Comparison of ENCODE assay signal across 11 cellular contexts in the genomic region with DNA sequence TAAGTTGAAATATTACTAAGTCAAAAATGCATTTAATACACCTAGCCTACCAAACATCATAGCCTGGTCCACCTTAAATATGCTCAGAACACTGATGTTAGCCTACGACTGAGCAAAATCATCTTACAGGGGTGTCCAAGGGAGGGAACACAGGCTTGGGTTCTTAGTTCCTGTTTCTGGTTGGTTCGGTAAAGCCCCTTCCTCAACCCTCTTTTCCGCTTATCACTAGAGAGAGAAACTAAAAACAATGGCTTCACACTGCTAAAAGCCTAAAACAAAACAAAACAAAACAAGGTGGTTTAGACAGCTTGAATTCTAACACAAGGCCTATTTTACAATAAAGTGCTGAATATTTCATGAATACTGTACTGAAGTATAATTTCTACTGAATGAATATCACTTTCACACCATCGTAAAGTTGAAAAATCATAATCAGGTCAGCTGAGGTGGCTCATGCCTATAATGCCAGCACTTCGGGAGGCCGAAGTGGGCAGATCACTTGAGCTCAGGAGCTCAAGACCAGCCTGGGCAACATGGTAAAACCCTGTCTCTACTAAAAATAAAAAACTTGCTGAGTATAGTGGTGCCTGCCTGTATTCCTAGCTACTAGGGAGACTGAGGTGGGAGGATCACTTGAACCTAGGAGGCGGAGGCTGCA.
A peak's percentile ranks its signal among the peaks of the same experiment; 100 is the strongest.
DNase-seq lines count a peak whose midpoint lies in the region; ATAC-seq and TF ChIP-seq lines count a peak whose summit lies in the region.
"Had no signal": no experiment of that assay in that cellular context is flagged by ENCODE, and none has a peak within 500 bp of the region (broad histone marks: within the 10 kb centered on the region; RNA-seq: fewer than 3 reads in every experiment).

No MANE protein-coding gene starts in this region.

- H3K4me3 ChIP-seq in OCI-LY1 (ENCODE audit: low read depth, low read length, poor library complexity, severe bottlenecking): peak overlapping the region; percentile 37
- no peak overlapping the region for H3K4me3 ChIP-seq in mesendoderm (ENCODE audit: low read length)
- H3K4me3 ChIP-seq: A549 had no signal

- DNase-seq in T-helper 2 cell treated with Interferon-gamma antibody and Interleukin-4, amounts not matched to agents 5 μg/mL and 100 μg/mL, for 36 hours (ENCODE audit: low spot score): no peak
- no peak for DNase-seq in T-helper 2 cell
- DNase-seq in amniotic stem cell (lab: John Stamatoyannopoulos, UW): no peak
- DNase-seq in amygdala (lab: John Stamatoyannopoulos, UW): no peak
- DNase-seq in mesendoderm: no peak
- DNase-seq: SW 1271 had no signal

- H3K9me3 Mint-ChIP-seq in T-helper 2 cell treated with Interferon-gamma antibody and Interleukin-4, amounts not matched to agents 5 μg/mL and 100 μg/mL, for 36 hours: no peaks in the 10 kb centered on the region
- H3K9me3 Mint-ChIP-seq in stimulated activated memory B cell treated with anti-CD40 and anti-IgM and Interleukin-4, amounts not matched to agents 10 μg/mL and 1 μg/mL and 100 μg/mL, for 72 hours: no peaks in the 10 kb centered on the region
- H3K9me3 Mint-ChIP-seq: neural crest cell had no signal

- H3K36me3 ChIP-seq in OCI-LY1 (ENCODE audit: insufficient read depth, low read length) (peaks cover 8% of the 10 kb centered on the region; the same call in 1 of the 2 replicates), mesendoderm (ENCODE audit: control insufficient read depth, insufficient read depth, low read length) (no peaks in the 10 kb centered on the region)

- TF ChIP-seq CTCF in OCI-LY1 (IDR thresholded peaks at IDR 0.05; ENCODE audit: low read length): no peak

- no peak overlapping the region for H3K18ac ChIP-seq in mesendoderm (ENCODE audit: low read length)

- no peak overlapping the region for H2BK120ac ChIP-seq in mesendoderm (ENCODE audit: low read depth, low read length)

- peak overlapping the region; percentile 24 for H3K27ac Mint-ChIP-seq in T-helper 2 cell treated with Interferon-gamma antibody and Interleukin-4, amounts not matched to agents 5 μg/mL and 100 μg/mL, for 36 hours
- H3K27ac Mint-ChIP-seq in stimulated activated memory B cell treated with anti-CD40 and anti-IgM and Interleukin-4, amounts not matched to agents 10 μg/mL and 1 μg/mL and 100 μg/mL, for 72 hours: peak overlapping the region; percentile 81

- no peak overlapping the region for H4K5ac ChIP-seq in mesendoderm (ENCODE audit: low read length)

- H3K27ac ChIP-seq in OCI-LY1 (ENCODE audit: low read depth, low read length, poor library complexity, severe bottlenecking) (peak overlapping the region; percentile 75), mesendoderm (ENCODE audit: low read depth, low read length) (no peak overlapping the region)
- H3K27ac ChIP-seq: A549 had no signal

- 0 out of 2 replicates have a peak, but pooled peaks cover 3% of the 10 kb centered on the region for H3F3A ChIP-seq in OCI-LY1 (ENCODE audit: insufficient read depth, low read length)

- no peak overlapping the region for H4K8ac ChIP-seq in mesendoderm (ENCODE audit: low read depth, low read length)

- H2AK5ac ChIP-seq in mesendoderm (ENCODE audit: low read length): no peak overlapping the region

- H3K4me2 ChIP-seq in OCI-LY1 (ENCODE audit: low read length) (peak overlapping the region; percentile 63), mesendoderm (ENCODE audit: low read length) (no peak overlapping the region)
- H3K4me2 ChIP-seq: A549 had no signal

- peak overlapping the region; percentile 21; the same call in 1 of the 2 replicates for H3K9ac ChIP-seq in OCI-LY1 (ENCODE audit: low read length)
- H3K9ac ChIP-seq in mesendoderm (ENCODE audit: low read length): no peak overlapping the region

- no peaks in the 10 kb centered on the region for H3K9me2 ChIP-seq in OCI-LY1 (ENCODE audit: low read depth, low read length)

- H2AFZ ChIP-seq in OCI-LY1 (ENCODE audit: low read length): no peak overlapping the region

- peak; percentile 94 for ATAC-seq in HG02678 (IDR thresholded peaks at IDR 0.05; ENCODE audit: unreplicated experiment)
- peak; percentile 98 for ATAC-seq in stimulated activated memory B cell treated with anti-CD40 and anti-IgM and Interleukin-4, amounts not matched to agents 10 μg/mL and 1 μg/mL and 100 μg/mL, for 72 hours
- ATAC-seq: A549 had no signal

- no CpG with 5 or more reads among the region's 7 CpGs for WGBS in mesendoderm (ENCODE audit: extremely low coverage, insufficient coverage, low lambda C conversion rate)

- H3K4me3 Mint-ChIP-seq in T-helper 2 cell treated with Interferon-gamma antibody and Interleukin-4, amounts not matched to agents 5 μg/mL and 100 μg/mL, for 36 hours: peak overlapping the region; percentile 18
- peak overlapping the region; percentile 67 for H3K4me3 Mint-ChIP-seq in stimulated activated memory B cell treated with anti-CD40 and anti-IgM and Interleukin-4, amounts not matched to agents 10 μg/mL and 1 μg/mL and 100 μg/mL, for 72 hours
- H3K4me3 Mint-ChIP-seq: neural crest cell had no signal

- H2BK15ac ChIP-seq in mesendoderm (replicated peaks; ENCODE audit: low read depth): no peak overlapping the region

- no peaks in the 10 kb centered on the region for H3K9me3 ChIP-seq in OCI-LY1 (ENCODE audit: low read length)
- H3K9me3 ChIP-seq: A549 had no signal

- no peak overlapping the region for H3K56ac ChIP-seq in mesendoderm (ENCODE audit: low read length)

- no peak overlapping the region for H3K23ac ChIP-seq in mesendoderm (ENCODE audit: low read length)

- no peak overlapping the region for H2BK5ac ChIP-seq in mesendoderm (ENCODE audit: low read length)

- no peaks in the 10 kb centered on the region for H3K27me3 Mint-ChIP-seq in T-helper 2 cell treated with Interferon-gamma antibody and Interleukin-4, amounts not matched to agents 5 μg/mL and 100 μg/mL, for 36 hours (ENCODE audit: low read depth)
- no peaks in the 10 kb centered on the region for H3K27me3 Mint-ChIP-seq in stimulated activated memory B cell treated with anti-CD40 and anti-IgM and Interleukin-4, amounts not matched to agents 10 μg/mL and 1 μg/mL and 100 μg/mL, for 72 hours

- no peak overlapping the region for H3K4ac ChIP-seq in mesendoderm (ENCODE audit: low read depth, low read length)

- no peaks in the 10 kb centered on the region for H3K79me1 ChIP-seq in mesendoderm (ENCODE audit: low read length)

- no peaks in the 10 kb centered on the region for H3K27me3 ChIP-seq in OCI-LY1 (ENCODE audit: insufficient read depth, low read length)
- no peaks in the 10 kb centered on the region for H3K27me3 ChIP-seq in mesendoderm (ENCODE audit: insufficient read depth, low read length, poor library complexity)

- H3K79me2 ChIP-seq in OCI-LY1 (ENCODE audit: insufficient read depth, low read length) (peaks cover 59% of the 10 kb centered on the region), mesendoderm (ENCODE audit: control insufficient read depth, insufficient read depth, low read length) (no peaks in the 10 kb centered on the region)

- no peaks in the 10 kb centered on the region for H3K36me3 Mint-ChIP-seq in T-helper 2 cell treated with Interferon-gamma antibody and Interleukin-4, amounts not matched to agents 5 μg/mL and 100 μg/mL, for 36 hours (ENCODE audit: low read depth)
- H3K36me3 Mint-ChIP-seq in stimulated activated memory B cell treated with anti-CD40 and anti-IgM and Interleukin-4, amounts not matched to agents 10 μg/mL and 1 μg/mL and 100 μg/mL, for 72 hours: peaks cover 5% of the 10 kb centered on the region

- H3K4me1 Mint-ChIP-seq in T-helper 2 cell treated with Interferon-gamma antibody and Interleukin-4, amounts not matched to agents 5 μg/mL and 100 μg/mL, for 36 hours (ENCODE audit: low read depth): peaks cover 27% of the 10 kb centered on the region
- peaks cover 51% of the 10 kb centered on the region for H3K4me1 Mint-ChIP-seq in stimulated activated memory B cell treated with anti-CD40 and anti-IgM and Interleukin-4, amounts not matched to agents 10 μg/mL and 1 μg/mL and 100 μg/mL, for 72 hours

- H3K4me1 ChIP-seq in OCI-LY1 (ENCODE audit: insufficient read depth, low read length, severe bottlenecking) (peaks cover 42% of the 10 kb centered on the region), mesendoderm (ENCODE audit: control insufficient read depth, low read depth, low read length) (no peaks in the 10 kb centered on the region)

- no peaks in the 10 kb centered on the region for H4K20me1 ChIP-seq in OCI-LY1 (ENCODE audit: insufficient read depth, low read length)
